In the genomic region with DNA sequence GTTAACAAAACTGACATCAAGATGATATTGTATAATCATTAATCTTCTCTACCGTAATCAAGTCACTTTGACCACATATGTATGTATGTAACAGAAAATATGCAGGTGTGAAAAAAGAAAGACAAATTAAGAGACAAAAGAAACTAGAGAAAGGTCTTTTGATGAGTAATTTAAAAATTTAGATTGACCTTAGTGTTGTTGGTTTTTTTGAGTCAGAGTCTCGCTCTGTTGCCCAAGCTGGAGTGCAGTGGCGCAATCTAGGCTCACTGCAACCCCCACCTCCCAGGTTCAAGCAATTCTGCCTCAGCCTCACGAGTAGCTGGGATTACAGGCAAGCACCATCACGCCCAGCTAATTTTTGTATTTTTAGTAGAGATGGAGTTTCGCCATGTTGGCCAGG, we compare ENCODE assay signal across 1 cellular context.
A peak's percentile ranks its signal among the peaks of the same experiment; 100 is the strongest.
TF ChIP-seq lines count a peak whose summit lies in the region.

No MANE protein-coding gene starts in this region.

TF ChIP-seq in GM12878, 131 proteins besides CTCF, POLR2A, EP300 and RAD21 (continued from another document):
- TF ChIP-seq ATF2 (IDR thresholded peaks at IDR 0.05; ENCODE audit: low read length) (peak; percentile 53; the same call in 1 of the 2 replicates), DPF2 (IDR thresholded peaks at IDR 0.05) (peak; percentile 65), IKZF1 (conservative IDR thresholded peaks at IDR 0.05) (peak; percentile 62), NR2F1 (conservative IDR thresholded peaks at IDR 0.05) (peak; percentile 87), SKIL (IDR thresholded peaks at IDR 0.05; ENCODE audit: low read depth, poor library complexity, severe bottlenecking) (peak; percentile 63), BHLHE40 (IDR thresholded peaks at IDR 0.05; ENCODE audit: borderline replicate concordance in 1 of 2, low read depth in 2 of 2, low read length in 1 of 2) (peak in 1 of 2 experiments; percentile 39; a peak in 1 of 4 replicates), BCL11A (IDR thresholded peaks at IDR 0.05; ENCODE audit: low read depth, low read length) (peak; percentile 34; the same call in 1 of the 2 replicates)
